In the genomic region with DNA sequence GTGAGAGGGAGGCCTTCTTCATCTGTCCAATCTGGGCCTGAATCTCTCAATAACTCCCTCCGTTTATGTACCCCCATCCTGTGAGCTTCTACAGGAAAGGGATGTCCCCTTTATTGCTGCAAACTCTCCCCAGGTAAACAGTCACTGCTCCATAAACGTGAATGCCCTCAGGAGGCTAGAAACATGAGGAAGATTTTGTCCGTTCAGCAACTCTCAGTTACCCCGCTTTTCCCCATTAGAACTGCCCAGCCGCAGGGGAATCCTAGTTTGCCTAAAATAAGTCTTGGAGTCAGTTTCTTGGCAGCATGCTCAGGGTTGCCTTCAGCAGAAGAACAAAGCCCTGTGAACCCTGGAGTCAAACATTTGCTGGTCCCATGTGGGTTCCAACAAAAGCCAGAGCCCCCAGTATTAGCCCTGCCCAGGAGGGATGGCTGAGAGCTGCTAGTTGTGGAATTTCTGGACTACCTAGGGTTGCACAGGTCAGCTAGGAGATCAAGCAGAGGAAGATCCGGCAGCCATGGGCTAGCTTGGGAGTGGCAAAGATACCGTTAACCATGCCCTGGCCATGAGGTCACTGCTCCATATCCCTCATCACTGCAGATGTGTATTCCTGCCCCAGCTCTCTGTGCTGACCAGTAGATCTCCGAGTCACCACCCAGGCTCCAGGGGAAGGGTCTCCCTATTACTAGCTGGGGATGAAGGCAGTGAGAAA, we compare ENCODE assay signal across 14 cellular contexts. TPM values are rescaled to one million over a fixed set of nuclear protein-coding genes. Genes with fewer than 3 reads are reported as not detected.
DNase-seq lines count a peak whose midpoint lies in the region; ATAC-seq and TF ChIP-seq lines count a peak whose summit lies in the region.
"Had no signal": no experiment of that assay in that cellular context is flagged by ENCODE, and none has a peak within 500 bp of the region (broad histone marks: within the 10 kb centered on the region; RNA-seq: fewer than 3 reads in every experiment).

No MANE protein-coding gene starts in this region.

- 74 to 76% methylated on average over 5 to 8 of the region's 8 CpGs for WGBS in body of pancreas, 2 donors

- no peak overlapping the region for H3K4me3 ChIP-seq in CD8-positive, alpha-beta T cell (ENCODE audit: low read depth, low read length)
- H3K4me3 ChIP-seq in H7 (ENCODE audit: insufficient read depth, low read depth, low read length) = peak overlapping the region; percentile 49
- H3K4me3 ChIP-seq in body of pancreas = no peak overlapping the region
- H3K4me3 ChIP-seq: BLaER1 treated with 17β-estradiol and CSF1 and Interleukin-3, amounts not matched to agents 10 nM and 100 nM had no signal

- H3K4me1 ChIP-seq in CD8-positive, alpha-beta T cell (ENCODE audit: insufficient read depth, low read length) = no peaks in the 10 kb centered on the region
- H3K4me1 ChIP-seq in body of pancreas = peaks cover 41% of the 10 kb centered on the region

- no peak for DNase-seq in CD8-positive, alpha-beta T cell
- no peak for DNase-seq in H7
- DNase-seq in body of pancreas = no peak
- no peak for DNase-seq in mesothelial cell of epicardium (ENCODE audit: low spot score in 2 of 2, unreplicated experiment in 2 of 2)
- DNase-seq in putamen (ENCODE audit: low spot score) = no peak
- DNase-seq: activated CD4-positive, alpha-beta T cell treated with anti-CD3 and anti-CD28 coated beads, Interleukin-2, amount 50 U/mL, for 4 hours; GF-D8; immature natural killer cell; NCI-H1417 treated with DMSO at 0.1 percent for 48 hours; Peyer's patch had no signal

- POLR2A ChIA-PET in CD8-positive, alpha-beta T cell (lab: Charles Lee) = no interaction called here

- no peaks in the 10 kb centered on the region for H3K36me3 ChIP-seq in CD8-positive, alpha-beta T cell (ENCODE audit: insufficient read depth, low read length)
- H3K36me3 ChIP-seq in H7 (replicated peaks; ENCODE audit: control insufficient read depth, insufficient read depth, low read length) = no peaks in the 10 kb centered on the region
- H3K36me3 ChIP-seq in body of pancreas (replicated peaks in 1 of 2; ENCODE audit: insufficient read depth in 1 of 2, low read depth in 2 of 2) = no peaks in the 10 kb centered on the region
- H3K36me3 ChIP-seq: BLaER1 treated with 17β-estradiol and CSF1 and Interleukin-3, amounts not matched to agents 10 nM and 100 nM; Peyer's patch had no signal

- no peaks in the 10 kb centered on the region for H3K36me3 Mint-ChIP-seq in CD8-positive, alpha-beta T cell
- peaks cover 15% of the 10 kb centered on the region for H3K36me3 Mint-ChIP-seq in mesothelial cell of epicardium

- no peaks in the 10 kb centered on the region for H3K9me3 ChIP-seq in CD8-positive, alpha-beta T cell (ENCODE audit: low read length)
- H3K9me3 ChIP-seq in body of pancreas = no peaks in the 10 kb centered on the region
- H3K9me3 ChIP-seq: Peyer's patch had no signal

- H3K27me3 ChIP-seq in CD8-positive, alpha-beta T cell (ENCODE audit: insufficient read depth, low read length) = no peaks in the 10 kb centered on the region
- H3K27me3 ChIP-seq in H7 (ENCODE audit: control insufficient read depth, insufficient read depth, low read length) (peaks cover 35% of the 10 kb centered on the region), body of pancreas (no peaks in the 10 kb centered on the region)

- intact Hi-C loops in CD8-positive, alpha-beta T cell (cut with DNase I, micrococcal nuclease) = no loop called here
- intact Hi-C loops in body of pancreas (cut with DNase I) = no loop called here

- H3K9me3 Mint-ChIP-seq in CD8-positive, alpha-beta T cell = no peaks in the 10 kb centered on the region
- no peaks in the 10 kb centered on the region for H3K9me3 Mint-ChIP-seq in mesothelial cell of epicardium
- H3K9me3 Mint-ChIP-seq: immature natural killer cell had no signal

- peaks cover 28% of the 10 kb centered on the region for H3K27me3 Mint-ChIP-seq in CD8-positive, alpha-beta T cell (ENCODE audit: low read depth)
- peaks cover 9% of the 10 kb centered on the region for H3K27me3 Mint-ChIP-seq in mesothelial cell of epicardium (ENCODE audit: low read depth)

- peaks cover 6% of the 10 kb centered on the region for H3K4me1 Mint-ChIP-seq in CD8-positive, alpha-beta T cell (ENCODE audit: low read depth)
- H3K4me1 Mint-ChIP-seq in mesothelial cell of epicardium = peaks cover 66% of the 10 kb centered on the region

- H3K27ac Mint-ChIP-seq in CD8-positive, alpha-beta T cell = no peak overlapping the region
- peak overlapping the region; percentile 100 for H3K27ac Mint-ChIP-seq in mesothelial cell of epicardium
- H3K27ac Mint-ChIP-seq: immature natural killer cell had no signal

- H3K4me3 Mint-ChIP-seq in CD8-positive, alpha-beta T cell = peak overlapping the region; percentile 23
- peak overlapping the region; percentile 69 for H3K4me3 Mint-ChIP-seq in mesothelial cell of epicardium
- H3K4me3 Mint-ChIP-seq: immature natural killer cell had no signal

- CTCF ChIA-PET in CD8-positive, alpha-beta T cell (lab: Charles Lee) = interaction anchor here (1.2 kb wide), 1 partner anchor 13 kb away, joined by 5 read pairs; no protein-coding TSS in a partner anchor

- H3K27ac ChIP-seq in CD8-positive, alpha-beta T cell (ENCODE audit: low read depth, low read length) = no peak overlapping the region
- peak overlapping the region in 3 of 4 donors; percentile 84 to 90 (median 89) for H3K27ac ChIP-seq in body of pancreas
- H3K27ac ChIP-seq: BLaER1 treated with 17β-estradiol and CSF1 and Interleukin-3, amounts not matched to agents 10 nM and 100 nM; Peyer's patch had no signal

- TF ChIP-seq POLR2A in body of pancreas (IDR thresholded peaks at IDR 0.05) = no peak

- TF ChIP-seq CTCF in CD8-positive, alpha-beta T cell (IDR thresholded peaks at IDR 0.05) = no peak
- TF ChIP-seq CTCF in body of pancreas (IDR thresholded peaks at IDR 0.05) (no peak), mesothelial cell of epicardium (IDR thresholded peaks at IDR 0.05; ENCODE audit: unreplicated experiment) (no peak)

- no peak for ATAC-seq in CD8-positive, alpha-beta T cell
- ATAC-seq in body of pancreas = no peak
- no peak for ATAC-seq in SK-N-SH treated with all-trans-retinoic acid at 6 μM for 48 hours
- ATAC-seq in HG02642 (IDR thresholded peaks at IDR 0.05; ENCODE audit: poor library complexity, unreplicated experiment) = no peak
- no peak for ATAC-seq in GM21515 (IDR thresholded peaks at IDR 0.05; ENCODE audit: unreplicated experiment)

TF ChIP-seq in SK-N-SH treated with all-trans-retinoic acid at 6 μM for 48 hours, 23 proteins besides CTCF, POLR2A, EP300 and RAD21:
- TF ChIP-seq ARNTL (CRISPR knock-in tag; IDR thresholded peaks at IDR 0.05; ENCODE audit: borderline replicate concordance, low read depth) = no peak
- no peak for TF ChIP-seq OSR1 (CRISPR knock-in tag; IDR thresholded peaks at IDR 0.05)
- no peak for TF ChIP-seq RARB (CRISPR knock-in tag; IDR thresholded peaks at IDR 0.05)
- TF ChIP-seq CREB5 (CRISPR knock-in tag; IDR thresholded peaks at IDR 0.05; ENCODE audit: low read depth) = no peak
- TF ChIP-seq ZFP3 (CRISPR knock-in tag; IDR thresholded peaks at IDR 0.05) = no peak
- no peak for TF ChIP-seq CSDC2 (CRISPR knock-in tag; IDR thresholded peaks at IDR 0.05)
- TF ChIP-seq, protein P1, sequence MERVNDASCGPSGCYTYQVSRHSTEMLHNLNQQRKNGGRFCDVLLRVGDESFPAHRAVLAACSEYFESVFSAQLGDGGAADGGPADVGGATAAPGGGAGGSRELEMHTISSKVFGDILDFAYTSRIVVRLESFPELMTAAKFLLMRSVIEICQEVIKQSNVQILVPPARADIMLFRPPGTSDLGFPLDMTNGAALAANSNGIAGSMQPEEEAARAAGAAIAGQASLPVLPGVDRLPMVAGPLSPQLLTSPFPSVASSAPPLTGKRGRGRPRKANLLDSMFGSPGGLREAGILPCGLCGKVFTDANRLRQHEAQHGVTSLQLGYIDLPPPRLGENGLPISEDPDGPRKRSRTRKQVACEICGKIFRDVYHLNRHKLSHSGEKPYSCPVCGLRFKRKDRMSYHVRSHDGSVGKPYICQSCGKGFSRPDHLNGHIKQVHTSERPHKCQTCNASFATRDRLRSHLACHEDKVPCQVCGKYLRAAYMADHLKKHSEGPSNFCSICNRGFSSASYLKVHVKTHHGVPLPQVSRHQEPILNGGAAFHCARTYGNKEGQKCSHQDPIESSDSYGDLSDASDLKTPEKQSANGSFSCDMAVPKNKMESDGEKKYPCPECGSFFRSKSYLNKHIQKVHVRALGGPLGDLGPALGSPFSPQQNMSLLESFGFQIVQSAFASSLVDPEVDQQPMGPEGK (CRISPR knock-in tag; IDR thresholded peaks at IDR 0.05; ENCODE audit: borderline replicate concordance) = no peak
- no peak for TF ChIP-seq ZNF8 (CRISPR knock-in tag; IDR thresholded peaks at IDR 0.05)
- TF ChIP-seq TOX (CRISPR knock-in tag; IDR thresholded peaks at IDR 0.05; ENCODE audit: borderline replicate concordance) = no peak
- TF ChIP-seq ZC3H10 (CRISPR knock-in tag; IDR thresholded peaks at IDR 0.05) = no peak
- TF ChIP-seq ESRRG (CRISPR knock-in tag; IDR thresholded peaks at IDR 0.05) = no peak
- no peak for TF ChIP-seq TCF4 (CRISPR knock-in tag; IDR thresholded peaks at IDR 0.05; ENCODE audit: borderline replicate concordance)
TF ChIP-seq in SK-N-SH treated with all-trans-retinoic acid at 6 μM for 48 hours: peak in this region for 0.

RNA-seq across cellular contexts. Expression of gene LRRN4, which starts 0.6 kb away (rescaled TPM):
- total RNA-seq in CD8-positive, alpha-beta T cell = not detected
- total RNA-seq in H7 (2014; rRNA removed; shearing (Covaris generic)) = 0.41 and 0.76 TPM in 2 replicates
- total RNA-seq in body of pancreas = 10 to 100 TPM; 10.9 to 11.2 TPM
- 75.4 to 89.5 TPM (median 78.8 TPM) in 3 replicates for total RNA-seq in mesothelial cell of epicardium
- total RNA-seq: Peyer's patch had no signal

RNA-seq across cellular contexts. Expression of gene CRLS1, which starts 47.3 kb away (rescaled TPM):
- 10 to 100 TPM in 1 of 2 experiments, 1 to 10 TPM in 1; 7.4 to 11.2 TPM for total RNA-seq in CD8-positive, alpha-beta T cell
- 62.9 and 65.1 TPM in 2 replicates for total RNA-seq in H7 (2014; rRNA removed; shearing (Covaris generic))
- total RNA-seq in body of pancreas = 100 to 1,000 TPM in 1 of 2 donors, 10 to 100 TPM in 1; 31.6 to 102 TPM
- 51.0 to 58.1 TPM (median 54.8 TPM) in 3 replicates for total RNA-seq in mesothelial cell of epicardium
